Comparison of ENCODE assay signal across 27 cellular contexts in the genomic region with DNA sequence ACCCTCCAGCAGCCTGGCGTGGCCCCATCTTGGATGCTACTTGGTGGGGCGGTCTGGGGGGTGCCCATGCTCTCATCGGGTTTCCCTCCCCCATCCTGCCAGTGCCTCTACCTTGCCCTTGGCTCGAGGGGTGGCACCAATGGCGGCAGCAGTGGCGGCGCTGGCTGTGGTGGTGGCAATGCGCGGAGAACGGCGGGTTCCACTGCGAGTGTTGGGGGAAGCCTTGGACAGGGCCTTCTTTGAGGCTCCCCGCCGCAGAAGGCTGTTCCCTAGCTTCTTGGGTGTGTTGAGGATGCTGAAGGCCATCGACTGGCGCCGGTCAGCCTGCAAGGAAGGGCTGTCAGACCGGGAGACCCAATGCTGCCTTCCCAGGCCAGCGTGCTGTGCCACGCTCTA. TPM values are rescaled to one million over a fixed set of nuclear protein-coding genes. Genes with fewer than 3 reads are reported as not detected.
DNase-seq lines count a peak whose midpoint lies in the region; ATAC-seq, FAIRE-seq and TF ChIP-seq lines count a peak whose summit lies in the region.
"Had no signal": no experiment of that assay in that cellular context is flagged by ENCODE, and none has a peak within 500 bp of the region (broad histone marks: within the 10 kb centered on the region; RNA-seq: fewer than 3 reads in every experiment).

No MANE protein-coding gene starts in this region.

- H3K9me1 ChIP-seq in endothelial cell of umbilical vein (replicated peaks; ENCODE audit: control insufficient read depth, extremely low read depth, insufficient read depth, low read length): no peaks in the 10 kb centered on the region

- H2AFZ ChIP-seq in endothelial cell of umbilical vein (ENCODE audit: low read depth, low read length): no peak overlapping the region

- no peak overlapping the region for H3K9ac ChIP-seq in endothelial cell of umbilical vein (replicated peaks; ENCODE audit: extremely low read depth, insufficient read depth, low read length)
- H3K9ac ChIP-seq: BLaER1 had no signal

- no peak for ATAC-seq in natural killer cell
- no peak for ATAC-seq in natural killer cell treated with Interleukin-12 subunit alpha and Interleukin-12 subunit beta and Interleukin-15 and Interleukin-18, amount 100 ng/mL, for 72 hours
- no peak for ATAC-seq in stimulated activated memory B cell treated with anti-CD40 and anti-IgM and Interleukin-4, amounts not matched to agents 10 μg/mL and 1 μg/mL and 100 μg/mL, for 72 hours
- ATAC-seq: activated CD4-positive, alpha-beta T cell treated with anti-CD3 and anti-CD28 coated beads for 36 hours; heart left ventricle had no signal

- intact Hi-C loops in natural killer cell (cut with micrococcal nuclease): no loop called here
- intact Hi-C loops in endothelial cell of umbilical vein (cut with micrococcal nuclease): no loop called here

- DNase-seq in natural killer cell (no peak), endothelial cell of umbilical vein (ENCODE audit: low read depth, low spot score) (no peak), COLO829 (ENCODE audit: low spot score) (no peak)
- DNase-seq in natural killer cell treated with Interleukin-12 subunit alpha and Interleukin-12 subunit beta and Interleukin-15 and Interleukin-18, amount 100 ng/mL, for 72 hours (ENCODE audit: low spot score): no peak
- no peak for DNase-seq in stimulated activated CD4-positive, alpha-beta T cell treated with anti-CD3 and anti-CD28 coated beads, Interleukin-12 subunit alpha, Interleukin-12 subunit beta, amount 100 ng/mL, for 4 hours
- no peak for DNase-seq in stimulated activated CD4-positive, alpha-beta T cell treated with anti-CD3 and anti-CD28 coated beads, Interleukin-15, amount 100 ng/mL, for 24 hours
- DNase-seq: activated CD4-positive, alpha-beta T cell treated with anti-CD3 and anti-CD28 coated beads for 36 hours; activated gamma-delta T cell; COR-L47; DMS79; dorsolateral prefrontal cortex; foreskin melanocyte; heart left ventricle; left ventricle myocardium inferior; mesendoderm; NCI-H1694; RPMI8226; stimulated activated CD4-positive, alpha-beta T cell treated with anti-CD3 and anti-CD28 coated beads, Interleukin-4, amount 100 ng/mL, for 4 hours had no signal

- H3K4me2 ChIP-seq in endothelial cell of umbilical vein (ENCODE audit: insufficient read depth, low read length): no peak overlapping the region
- H3K4me2 ChIP-seq: BLaER1 had no signal

- H3K4me3 Mint-ChIP-seq in natural killer cell: no peak overlapping the region
- H3K4me3 Mint-ChIP-seq in natural killer cell treated with Interleukin-12 subunit alpha and Interleukin-12 subunit beta and Interleukin-15 and Interleukin-18, amount 100 ng/mL, for 72 hours: no peak overlapping the region
- no peak overlapping the region for H3K4me3 Mint-ChIP-seq in stimulated activated memory B cell treated with anti-CD40 and anti-IgM and Interleukin-4, amounts not matched to agents 10 μg/mL and 1 μg/mL and 100 μg/mL, for 72 hours
- H3K4me3 Mint-ChIP-seq: activated CD4-positive, alpha-beta T cell treated with anti-CD3 and anti-CD28 coated beads for 36 hours had no signal

- peak overlapping the region; percentile 43 to 46 for H3K27ac Mint-ChIP-seq in natural killer cell
- no peak overlapping the region for H3K27ac Mint-ChIP-seq in natural killer cell treated with Interleukin-12 subunit alpha and Interleukin-12 subunit beta and Interleukin-15 and Interleukin-18, amount 100 ng/mL, for 72 hours
- peak overlapping the region; percentile 55 for H3K27ac Mint-ChIP-seq in stimulated activated memory B cell treated with anti-CD40 and anti-IgM and Interleukin-4, amounts not matched to agents 10 μg/mL and 1 μg/mL and 100 μg/mL, for 72 hours
- H3K27ac Mint-ChIP-seq: activated CD4-positive, alpha-beta T cell treated with anti-CD3 and anti-CD28 coated beads for 36 hours had no signal

- CTCF ChIA-PET in endothelial cell of umbilical vein (lab: Charles Lee): no interaction called here

- TF ChIP-seq CTCF in natural killer cell (IDR thresholded peaks at IDR 0.05) (no peak), VCaP (conservative IDR thresholded peaks at IDR 0.05) (no peak), endothelial cell of umbilical vein (IDR thresholded peaks at IDR 0.05; ENCODE audit: extremely low read depth in 1 of 2, insufficient read depth in 1 of 2, low read depth in 1 of 2, low read length in 2 of 2) (no peak)

- peaks cover 11% of the 10 kb centered on the region for H3K4me1 ChIP-seq in endothelial cell of umbilical vein (ENCODE audit: control insufficient read depth, extremely low read depth, insufficient read depth, low read length)

- peaks cover 6% of the 10 kb centered on the region for H3K36me3 Mint-ChIP-seq in natural killer cell
- H3K36me3 Mint-ChIP-seq in natural killer cell treated with Interleukin-12 subunit alpha and Interleukin-12 subunit beta and Interleukin-15 and Interleukin-18, amount 100 ng/mL, for 72 hours: peaks cover 15% of the 10 kb centered on the region
- peaks cover 79% of the 10 kb centered on the region for H3K36me3 Mint-ChIP-seq in stimulated activated memory B cell treated with anti-CD40 and anti-IgM and Interleukin-4, amounts not matched to agents 10 μg/mL and 1 μg/mL and 100 μg/mL, for 72 hours

- H3K9me3 ChIP-seq in endothelial cell of umbilical vein (replicated peaks; ENCODE audit: control insufficient read depth, insufficient read depth, low read length): no peaks in the 10 kb centered on the region
- H3K9me3 ChIP-seq: BLaER1, heart left ventricle, left ventricle myocardium inferior, neutrophil, prostate gland, SJSA1, suprapubic skin, upper lobe of left lung had no signal

- H3K4me3 ChIP-seq in endothelial cell of umbilical vein (replicated peaks in 1 of 3; ENCODE audit: insufficient read depth in 1 of 3, low read depth in 1 of 3, low read length in 3 of 3): no peak overlapping the region
- H3K4me3 ChIP-seq: BLaER1, dorsolateral prefrontal cortex, heart left ventricle, left ventricle myocardium inferior, prostate gland, SJSA1, suprapubic skin, upper lobe of left lung had no signal

- peaks cover 10 to 23% of the 10 kb centered on the region in 2 donors for H3K4me1 Mint-ChIP-seq in natural killer cell
- peaks cover 17 to 31% of the 10 kb centered on the region in 2 donors for H3K4me1 Mint-ChIP-seq in natural killer cell treated with Interleukin-12 subunit alpha and Interleukin-12 subunit beta and Interleukin-15 and Interleukin-18, amount 100 ng/mL, for 72 hours (ENCODE audit: low read depth in 2 of 2)
- H3K4me1 Mint-ChIP-seq in stimulated activated memory B cell treated with anti-CD40 and anti-IgM and Interleukin-4, amounts not matched to agents 10 μg/mL and 1 μg/mL and 100 μg/mL, for 72 hours: peaks cover 64% of the 10 kb centered on the region

- H3K27me3 Mint-ChIP-seq in natural killer cell (ENCODE audit: low read depth in 2 of 2): no peaks in the 10 kb centered on the region
- H3K27me3 Mint-ChIP-seq in natural killer cell treated with Interleukin-12 subunit alpha and Interleukin-12 subunit beta and Interleukin-15 and Interleukin-18, amount 100 ng/mL, for 72 hours: no peaks in the 10 kb centered on the region
- H3K27me3 Mint-ChIP-seq in stimulated activated memory B cell treated with anti-CD40 and anti-IgM and Interleukin-4, amounts not matched to agents 10 μg/mL and 1 μg/mL and 100 μg/mL, for 72 hours: no peaks in the 10 kb centered on the region
- H3K27me3 Mint-ChIP-seq: activated CD4-positive, alpha-beta T cell treated with anti-CD3 and anti-CD28 coated beads for 36 hours had no signal

- dilution Hi-C loops in endothelial cell of umbilical vein (cut with MboI; ENCODE audit: extremely low pct_ligation_motif_present, low sequenced_read_pairs): no loop called here

- TSS peak; percentile 78 for BruUV-seq in endothelial cell of umbilical vein (replicated peaks; lab: Mats Ljungman, UMichigan)

- no peaks in the 10 kb centered on the region for H4K20me1 ChIP-seq in endothelial cell of umbilical vein (replicated peaks; ENCODE audit: control insufficient read depth, extremely low read depth, insufficient read depth, low read length)

- H3K36me3 ChIP-seq in endothelial cell of umbilical vein (ENCODE audit: control insufficient read depth in 2 of 2, extremely low read depth in 1 of 2, insufficient read depth in 2 of 2, low read length in 2 of 2): peaks cover 20 to 68% of the 10 kb centered on the region in 2 experiments

- H3K27ac ChIP-seq in VCaP: 0 out of 2 replicates have a peak overlapping the region, but pooled peaks have one; percentile 2
- no peak overlapping the region for H3K27ac ChIP-seq in endothelial cell of umbilical vein (ENCODE audit: insufficient read depth, low read depth, low read length)
- H3K27ac ChIP-seq: BLaER1, heart left ventricle, left ventricle myocardium inferior, prostate gland, SJSA1, suprapubic skin had no signal

- POLR2A ChIA-PET in endothelial cell of umbilical vein (lab: Charles Lee): interaction anchor here (0.6 kb wide), 1 partner anchor 19 kb away, joined by 5 read pairs; no protein-coding TSS in a partner anchor

- H3K9me3 Mint-ChIP-seq in natural killer cell: no peaks in the 10 kb centered on the region
- no peaks in the 10 kb centered on the region for H3K9me3 Mint-ChIP-seq in natural killer cell treated with Interleukin-12 subunit alpha and Interleukin-12 subunit beta and Interleukin-15 and Interleukin-18, amount 100 ng/mL, for 72 hours
- no peaks in the 10 kb centered on the region for H3K9me3 Mint-ChIP-seq in stimulated activated memory B cell treated with anti-CD40 and anti-IgM and Interleukin-4, amounts not matched to agents 10 μg/mL and 1 μg/mL and 100 μg/mL, for 72 hours

- no peaks in the 10 kb centered on the region for H3K27me3 ChIP-seq in endothelial cell of umbilical vein (ENCODE audit: control insufficient read depth in 2 of 2, insufficient read depth in 2 of 2, low read length in 2 of 2)
- H3K27me3 ChIP-seq: BLaER1, dorsolateral prefrontal cortex, heart left ventricle, neutrophil, SJSA1, suprapubic skin, upper lobe of left lung had no signal

- no peak for TF ChIP-seq POLR2A in endothelial cell of umbilical vein (IDR thresholded peaks at IDR 0.05; ENCODE audit: low read depth, low read length)

- no peak for FAIRE-seq in endothelial cell of umbilical vein (lab: Jason Lieb, UNC)
- FAIRE-seq: G401.6 had no signal

- no peaks in the 10 kb centered on the region for H3K79me2 ChIP-seq in endothelial cell of umbilical vein (ENCODE audit: control insufficient read depth, insufficient read depth, low read length)

RNA-seq across cellular contexts. Expression of gene IL18BP, which starts 5.1 kb away (rescaled TPM):
- total RNA-seq in natural killer cell (10 to 100 TPM; 23.1 to 35.5 (median 27.2) TPM), endothelial cell of umbilical vein (12.9 and 13.0 TPM in 2 replicates)
- 10 to 100 TPM; 16.5 to 20.6 TPM for total RNA-seq in natural killer cell treated with Interleukin-12 subunit alpha and Interleukin-12 subunit beta and Interleukin-15 and Interleukin-18, amount 100 ng/mL, for 72 hours
- polyA plus RNA-seq in endothelial cell of umbilical vein: 20.1 and 25.1 TPM in 2 replicates
- 5.1 TPM in 2 replicates for polyA plus RNA-seq in endothelial cell of umbilical vein (2011; cell fraction: cytosol; rRNA removed)
- 72.6 and 88.6 TPM in 2 replicates for polyA plus RNA-seq in endothelial cell of umbilical vein (2011; cell fraction: nucleus; rRNA removed)
- 13.8 and 16.7 TPM in 2 replicates for polyA plus RNA-seq in endothelial cell of umbilical vein (2012)
- 22.5 and 24.7 TPM in 2 replicates for polyA minus RNA-seq in endothelial cell of umbilical vein
- 3.0 TPM for polyA minus RNA-seq in endothelial cell of umbilical vein (2011; cell fraction: cytosol; rRNA and poly(A)+ RNA removed)
- polyA minus RNA-seq in endothelial cell of umbilical vein (2011; cell fraction: nucleus; rRNA and poly(A)+ RNA removed): 31.6 and 40.1 TPM in 2 replicates

Comparison
In these comparisons a context has a peak if more than half of its experiments do, and no peak if none do; other contexts are left out.
1. H3K27ac Mint-ChIP-seq: peak in natural killer cell (2 of 2) and stimulated activated memory B cell treated with anti-CD40 and anti-IgM and Interleukin-4, amounts not matched to agents 10 μg/mL and 1 μg/mL and 100 μg/mL, for 72 hours (single experiment); none in natural killer cell treated with Interleukin-12 subunit alpha and Interleukin-12 subunit beta and Interleukin-15 and Interleukin-18, amount 100 ng/mL, for 72 hours (0 of 2).